ENCODE assay signal across 1 cellular context in the genomic region with DNA sequence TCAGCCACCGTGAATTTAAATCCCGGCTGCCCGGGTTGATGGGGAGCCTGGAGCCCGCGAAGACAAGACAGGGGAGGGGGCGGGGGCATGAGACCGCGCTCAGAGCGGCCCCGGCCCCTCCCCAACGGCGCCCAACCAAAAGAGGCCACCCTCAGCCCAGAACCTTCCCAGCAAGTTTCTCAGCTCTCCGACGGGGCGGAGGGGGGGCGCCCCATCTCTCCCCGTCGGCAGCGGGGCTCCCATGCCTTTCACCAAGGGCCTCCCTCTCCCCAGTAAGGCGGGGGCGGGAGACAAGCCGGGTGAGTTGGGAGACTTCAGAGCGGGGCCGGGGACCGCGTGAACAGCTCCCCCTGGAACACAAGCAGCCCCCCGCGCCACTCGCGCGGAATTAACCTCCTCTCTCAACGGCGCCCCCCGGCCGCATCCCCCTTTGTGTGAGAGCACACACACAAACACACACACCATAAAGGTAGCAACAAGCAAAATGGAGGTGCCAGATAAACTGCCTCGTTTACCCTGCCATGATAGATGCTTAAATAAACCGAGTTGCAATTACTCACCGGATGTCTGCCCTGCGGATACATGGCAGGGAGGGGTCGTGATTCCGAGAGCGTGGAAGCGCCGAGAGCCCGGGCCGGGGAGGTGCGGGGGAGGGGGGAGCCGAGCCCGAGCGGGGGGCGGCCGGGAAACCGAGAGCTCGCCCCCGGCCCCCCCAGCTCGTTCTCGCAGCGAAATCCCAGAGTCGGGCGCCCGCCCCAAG.
TF ChIP-seq lines count a peak whose summit lies in the region.

No MANE protein-coding gene starts in this region.

TF ChIP-seq in HCT116, 20 proteins besides CTCF, POLR2A, EP300 and RAD21 (continued from another document):
- no peak for TF ChIP-seq REST (IDR thresholded peaks at IDR 0.05; ENCODE audit: low read depth)
- no peak for TF ChIP-seq ZBTB33 (IDR thresholded peaks at IDR 0.05; ENCODE audit: extremely low read depth, insufficient replicate concordance, low read length)
